Comparison of ENCODE assay signal across 1 cellular context in genomic region chr17:4573682-4574081, GRCh38.
TF ChIP-seq lines count a peak whose summit lies in the region.

No MANE protein-coding gene starts in this region.

TF ChIP-seq in GM23338, 12 proteins besides CTCF, POLR2A, EP300 and RAD21 (continued from another document):
- TF ChIP-seq REST (IDR thresholded peaks at IDR 0.05; ENCODE audit: unreplicated experiment), result no peak
- TF ChIP-seq STAT1 (IDR thresholded peaks at IDR 0.05; ENCODE audit: unreplicated experiment), result no peak
- TF ChIP-seq ZNF462 (CRISPR knock-in tag; IDR thresholded peaks at IDR 0.05), result no peak
